In the genomic region with DNA sequence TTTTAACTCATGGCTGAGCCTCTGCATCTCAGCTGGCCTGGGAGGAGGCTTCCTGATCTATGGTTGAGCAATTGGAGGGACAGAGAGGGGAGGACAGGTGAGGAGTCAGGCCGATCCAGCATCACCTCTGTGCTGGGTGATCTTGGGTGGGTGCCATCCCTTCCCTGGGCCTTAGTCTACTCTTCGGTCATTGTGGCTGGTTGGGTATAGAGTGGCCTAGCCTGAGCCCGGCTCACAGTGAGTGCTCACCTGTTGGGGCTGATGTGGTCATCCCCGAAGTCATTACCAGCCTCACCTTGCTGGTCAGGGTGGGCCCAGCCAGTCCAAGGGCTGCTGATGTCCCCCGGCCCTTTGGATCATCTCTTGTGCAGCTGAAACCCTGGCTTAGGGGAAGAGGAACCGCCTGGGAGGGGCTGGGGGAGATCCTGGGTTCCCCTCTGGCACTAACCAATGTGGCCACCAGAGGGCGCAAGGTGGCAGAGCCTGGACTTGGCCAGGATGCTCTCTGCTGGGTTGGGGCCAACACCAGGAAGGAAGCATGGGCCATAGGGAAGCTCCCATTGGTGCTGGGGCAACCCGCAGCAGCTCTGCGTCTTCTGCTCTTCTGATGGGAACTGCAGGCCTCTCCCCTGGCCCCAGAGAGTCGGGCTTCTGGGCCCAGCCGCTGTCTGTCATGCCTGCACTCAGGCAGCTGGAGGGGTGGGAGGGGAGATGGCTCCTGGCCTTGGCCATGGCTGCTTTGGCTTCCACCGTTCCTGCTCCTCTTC, we compare ENCODE assay signal across 8 cellular contexts.
DNase-seq lines count a peak whose midpoint lies in the region; ATAC-seq lines count a peak whose summit lies in the region.

No MANE protein-coding gene starts in this region.

- H3K4me3 Mint-ChIP-seq in central memory CD8-positive, alpha-beta T cell, result no peak overlapping the region

- H3K27ac Mint-ChIP-seq in central memory CD8-positive, alpha-beta T cell (ENCODE audit: low read depth), result no peak overlapping the region

- peaks cover 5% of the 10 kb centered on the region for H3K4me1 Mint-ChIP-seq in central memory CD8-positive, alpha-beta T cell

- no peaks in the 10 kb centered on the region for H3K36me3 Mint-ChIP-seq in central memory CD8-positive, alpha-beta T cell (ENCODE audit: insufficient read depth)

- no peaks in the 10 kb centered on the region for H3K9me3 Mint-ChIP-seq in central memory CD8-positive, alpha-beta T cell

- DNase-seq in DMS79 (lab: John Stamatoyannopoulos, UW) (peak; percentile 48), NCI-H446 treated with DMSO at 0.1 percent for 48 hours (lab: John Stamatoyannopoulos, UW) (peak; percentile 45), kidney tubule cell (ENCODE audit: low spot score) (peak; percentile 79)
- peak; percentile 93 for DNase-seq in activated CD4-positive, CD25-positive, alpha-beta regulatory T cell treated with anti-CD3 and anti-CD28 coated beads, Interleukin-2, amount 50 U/mL, for 72 hours
- peak; percentile 59 to 77 for DNase-seq in central memory CD8-positive, alpha-beta T cell (ENCODE audit: low spot score in 2 of 2)
- DNase-seq in stimulated activated CD4-positive, alpha-beta T cell treated with anti-CD3 and anti-CD28 coated beads, Interleukin-4, amount 100 ng/mL, for 1 hour, result peak; percentile 85

- no peaks in the 10 kb centered on the region for H3K27me3 Mint-ChIP-seq in central memory CD8-positive, alpha-beta T cell

- ATAC-seq in HG02798 (IDR thresholded peaks at IDR 0.05; ENCODE audit: poor library complexity, unreplicated experiment) (peak; percentile 64), GM18858 (IDR thresholded peaks at IDR 0.05; ENCODE audit: unreplicated experiment) (no peak)
- ATAC-seq in central memory CD8-positive, alpha-beta T cell (replicated peaks; ENCODE audit: extremely low read depth, poor library complexity, severe bottlenecking), result peak; percentile 72
